ENCODE assay signal across 9 cellular contexts in the genomic region with DNA sequence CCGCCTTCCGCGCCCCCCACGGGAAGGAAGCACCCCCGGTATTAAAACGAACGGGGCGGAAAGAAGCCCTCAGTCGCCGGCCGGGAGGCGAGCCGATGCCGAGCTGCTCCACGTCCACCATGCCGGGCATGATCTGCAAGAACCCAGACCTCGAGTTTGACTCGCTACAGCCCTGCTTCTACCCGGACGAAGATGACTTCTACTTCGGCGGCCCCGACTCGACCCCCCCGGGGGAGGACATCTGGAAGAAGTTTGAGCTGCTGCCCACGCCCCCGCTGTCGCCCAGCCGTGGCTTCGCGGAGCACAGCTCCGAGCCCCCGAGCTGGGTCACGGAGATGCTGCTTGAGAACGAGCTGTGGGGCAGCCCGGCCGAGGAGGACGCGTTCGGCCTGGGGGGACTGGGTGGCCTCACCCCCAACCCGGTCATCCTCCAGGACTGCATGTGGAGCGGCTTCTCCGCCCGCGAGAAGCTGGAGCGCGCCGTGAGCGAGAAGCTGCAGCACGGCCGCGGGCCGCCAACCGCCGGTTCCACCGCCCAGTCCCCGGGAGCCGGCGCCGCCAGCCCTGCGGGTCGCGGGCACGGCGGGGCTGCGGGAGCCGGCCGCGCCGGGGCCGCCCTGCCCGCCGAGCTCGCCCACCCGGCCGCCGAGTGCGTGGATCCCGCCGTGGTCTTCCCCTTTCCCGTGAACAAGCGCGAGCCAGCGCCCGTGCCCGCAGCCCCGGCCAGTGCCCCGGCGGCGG. TPM values are rescaled to one million over a fixed set of nuclear protein-coding genes. Genes with fewer than 3 reads are reported as not detected.
A peak's percentile ranks its signal among the peaks of the same experiment; 100 is the strongest.
DNase-seq lines count a peak whose midpoint lies in the region; ATAC-seq, FAIRE-seq and TF ChIP-seq lines count a peak whose summit lies in the region.
"Had no signal": no experiment of that assay in that cellular context is flagged by ENCODE, and none has a peak within 500 bp of the region (broad histone marks: within the 10 kb centered on the region; RNA-seq: fewer than 3 reads in every experiment).

No MANE protein-coding gene starts in this region.

- H3F3A ChIP-seq in smooth muscle cell (ENCODE audit: low read depth), result peaks cover 5% of the 10 kb centered on the region

- dilution Hi-C loops in keratinocyte (cut with MboI; ENCODE audit: extremely low pct_ligation_motif_present, low sequenced_read_pairs), result loop anchor here (25.0 kb wide), 1 partner anchor 570 kb away; no protein-coding TSS in a partner anchor

- H3K36me3 ChIP-seq in keratinocyte (ENCODE audit: control insufficient read depth in 2 of 2, extremely low read depth in 1 of 2, insufficient read depth in 2 of 2, low read length in 2 of 2), result no peaks in the 10 kb centered on the region
- no peaks in the 10 kb centered on the region for H3K36me3 ChIP-seq in smooth muscle cell (ENCODE audit: low read depth)

- peak; percentile 22 for DNase-seq in activated CD8-positive, alpha-beta T cell treated with anti-CD3 and anti-CD28 coated beads for 36 hours
- DNase-seq in activated CD8-positive, alpha-beta T cell treated with anti-CD3 and anti-CD28 coated beads, Interleukin-2, amount 10 ng/mL, durations not matched to agents 7 days and 5 days, result no peak
- no peak for DNase-seq in keratinocyte (ENCODE audit: low read depth, low spot score)
- peak; percentile 11 for DNase-seq in smooth muscle cell (lab: John Stamatoyannopoulos, UW; ENCODE audit: unreplicated experiment)
- no peak for DNase-seq in NOMO-1 (lab: John Stamatoyannopoulos, UW; ENCODE audit: unreplicated experiment in 2 of 2)
- DNase-seq in A172 (ENCODE audit: low spot score), result no peak

- no peak overlapping the region for H3K27ac Mint-ChIP-seq in activated CD8-positive, alpha-beta T cell treated with anti-CD3 and anti-CD28 coated beads for 36 hours
- H3K27ac Mint-ChIP-seq in activated CD8-positive, alpha-beta T cell treated with anti-CD3 and anti-CD28 coated beads, Interleukin-2, amount 10 ng/mL, durations not matched to agents 7 days and 5 days, result no peak overlapping the region
- H3K27ac Mint-ChIP-seq in activated naive CD4-positive, alpha-beta T cell treated with anti-CD3 and anti-CD28 coated beads, Interleukin-2, amount 50 U/mL, for 24 hours, result no peak overlapping the region

- intact Hi-C loops in activated CD8-positive, alpha-beta T cell treated with anti-CD3 and anti-CD28 coated beads for 36 hours (cut with micrococcal nuclease), result loop anchor here (5.0 kb wide), 2 partner anchors 340 to 665 kb away; no protein-coding TSS in a partner anchor

- 1% methylated on average over 52 of the region's 90 CpGs for WGBS in smooth muscle cell (ENCODE audit: low lambda C conversion rate)

- H3K36me3 Mint-ChIP-seq in activated CD8-positive, alpha-beta T cell treated with anti-CD3 and anti-CD28 coated beads for 36 hours (ENCODE audit: low read depth), result no peaks in the 10 kb centered on the region
- H3K36me3 Mint-ChIP-seq in activated CD8-positive, alpha-beta T cell treated with anti-CD3 and anti-CD28 coated beads, Interleukin-2, amount 10 ng/mL, durations not matched to agents 7 days and 5 days (ENCODE audit: low read depth), result no peaks in the 10 kb centered on the region
- H3K36me3 Mint-ChIP-seq in activated naive CD4-positive, alpha-beta T cell treated with anti-CD3 and anti-CD28 coated beads, Interleukin-2, amount 50 U/mL, for 24 hours, result no peaks in the 10 kb centered on the region

- POLR2A ChIA-PET in activated CD8-positive, alpha-beta T cell treated with anti-CD3 and anti-CD28 coated beads for 36 hours (lab: Charles Lee), result interaction anchor here (1.3 kb wide), 1 partner anchor 32 kb away, joined by 3 read pairs; no protein-coding TSS in a partner anchor
- POLR2A ChIA-PET in activated CD8-positive, alpha-beta T cell treated with anti-CD3 and anti-CD28 coated beads, Interleukin-2, amount 10 ng/mL, durations not matched to agents 7 days and 5 days (lab: Charles Lee), result interaction anchor here (0.6 kb wide), 1 partner anchor 1173 kb away, joined by 3 read pairs; no protein-coding TSS in a partner anchor

- H3K9me3 ChIP-seq in keratinocyte (ENCODE audit: control insufficient read depth, low read depth, low read length) (no peaks in the 10 kb centered on the region), smooth muscle cell (replicated peaks; ENCODE audit: low read depth) (no peaks in the 10 kb centered on the region)

- TF ChIP-seq CTCF in activated CD8-positive, alpha-beta T cell treated with anti-CD3 and anti-CD28 coated beads for 36 hours (IDR thresholded peaks at IDR 0.05), result no peak
- TF ChIP-seq CTCF in keratinocyte (optimal IDR thresholded peaks at IDR 0.05 in 1 of 3, IDR thresholded peaks at IDR 0.05 in 1 of 3, conservative IDR thresholded peaks at IDR 0.05 in 1 of 3; ENCODE audit: extremely low read depth in 1 of 3, insufficient read depth in 2 of 3, low read length in 3 of 3), result no peak
- TF ChIP-seq CTCF in smooth muscle cell (IDR thresholded peaks at IDR 0.05; ENCODE audit: borderline replicate concordance, insufficient read depth, poor library complexity, severe bottlenecking), result no peak

- H3K27ac ChIP-seq in keratinocyte (ENCODE audit: control insufficient read depth, insufficient read depth, low read length) (no peak overlapping the region), smooth muscle cell (ENCODE audit: low read depth) (no peak overlapping the region)

- CTCF ChIA-PET in activated CD8-positive, alpha-beta T cell treated with anti-CD3 and anti-CD28 coated beads for 36 hours (lab: Charles Lee), result interaction anchor here (0.9 to 4.6 kb wide), 5 partner anchors 9 to 1704 kb away, joined by 3 to 35 read pairs (median 4); no protein-coding TSS in a partner anchor
- CTCF ChIA-PET in activated CD8-positive, alpha-beta T cell treated with anti-CD3 and anti-CD28 coated beads, Interleukin-2, amount 10 ng/mL, durations not matched to agents 7 days and 5 days (lab: Charles Lee), result interaction anchor here (1.7 kb wide), 1 partner anchor 666 kb away, joined by 6 read pairs; no protein-coding TSS in a partner anchor

- H4K20me1 ChIP-seq in keratinocyte (ENCODE audit: control insufficient read depth, extremely low read depth, insufficient read depth, low read length) (no peaks in the 10 kb centered on the region), smooth muscle cell (ENCODE audit: low read depth) (peaks cover 3% of the 10 kb centered on the region)

- H3K27me3 Mint-ChIP-seq in activated CD8-positive, alpha-beta T cell treated with anti-CD3 and anti-CD28 coated beads for 36 hours, result peaks cover 44% of the 10 kb centered on the region
- peaks cover 49% of the 10 kb centered on the region for H3K27me3 Mint-ChIP-seq in activated CD8-positive, alpha-beta T cell treated with anti-CD3 and anti-CD28 coated beads, Interleukin-2, amount 10 ng/mL, durations not matched to agents 7 days and 5 days (ENCODE audit: low read depth)
- peaks cover 30% of the 10 kb centered on the region for H3K27me3 Mint-ChIP-seq in activated naive CD4-positive, alpha-beta T cell treated with anti-CD3 and anti-CD28 coated beads, Interleukin-2, amount 50 U/mL, for 24 hours

- no peaks in the 10 kb centered on the region for H3K9me1 ChIP-seq in keratinocyte (ENCODE audit: control insufficient read depth, extremely low read depth, insufficient read depth, low read length)

- H3K4me2 ChIP-seq in keratinocyte (ENCODE audit: control insufficient read depth, extremely low read depth, insufficient read depth, low read depth, low read length) (peak overlapping the region; percentile 16), smooth muscle cell (peak overlapping the region; percentile 87)

- peaks cover 21% of the 10 kb centered on the region for H3K4me1 Mint-ChIP-seq in activated CD8-positive, alpha-beta T cell treated with anti-CD3 and anti-CD28 coated beads for 36 hours (ENCODE audit: low read depth)
- peaks cover 29% of the 10 kb centered on the region for H3K4me1 Mint-ChIP-seq in activated CD8-positive, alpha-beta T cell treated with anti-CD3 and anti-CD28 coated beads, Interleukin-2, amount 10 ng/mL, durations not matched to agents 7 days and 5 days (ENCODE audit: low read depth)
- H3K4me1 Mint-ChIP-seq in activated naive CD4-positive, alpha-beta T cell treated with anti-CD3 and anti-CD28 coated beads, Interleukin-2, amount 50 U/mL, for 24 hours, result peaks cover 33% of the 10 kb centered on the region

- FAIRE-seq in keratinocyte (lab: Jason Lieb, UNC), result no peak

- peak overlapping the region; percentile 6 for H2AFZ ChIP-seq in keratinocyte (ENCODE audit: control insufficient read depth, low read length)
- H2AFZ ChIP-seq in smooth muscle cell (ENCODE audit: low read depth), result peak overlapping the region; percentile 97

- H3K79me2 ChIP-seq in keratinocyte (ENCODE audit: control insufficient read depth, insufficient read depth, low read length) (no peaks in the 10 kb centered on the region), smooth muscle cell (ENCODE audit: low read depth) (no peaks in the 10 kb centered on the region)

- peaks cover 2% of the 10 kb centered on the region for H3K4me1 ChIP-seq in keratinocyte (ENCODE audit: control insufficient read depth, extremely low read depth, insufficient read depth, low read length)
- H3K4me1 ChIP-seq in smooth muscle cell (ENCODE audit: low read depth), result peaks cover 8% of the 10 kb centered on the region

- no peak for ATAC-seq in activated CD8-positive, alpha-beta T cell treated with anti-CD3 and anti-CD28 coated beads for 36 hours
- no peak for ATAC-seq in activated CD8-positive, alpha-beta T cell treated with anti-CD3 and anti-CD28 coated beads, Interleukin-2, amount 10 ng/mL, durations not matched to agents 7 days and 5 days
- ATAC-seq in GM19351 (IDR thresholded peaks at IDR 0.05; ENCODE audit: unreplicated experiment), result no peak

- H3K4me3 ChIP-seq in keratinocyte (ENCODE audit: control insufficient read depth in 2 of 3, extremely low read depth in 1 of 3, insufficient read depth in 2 of 3, low read depth in 1 of 3, low read length in 3 of 3) (peak overlapping the region in 1 of 3 experiments; percentile 13), smooth muscle cell (peak overlapping the region; percentile 59)

- H3K9ac ChIP-seq in keratinocyte (ENCODE audit: control insufficient read depth, extremely low read depth, insufficient read depth, low read length) (no peak overlapping the region), smooth muscle cell (ENCODE audit: low read depth) (no peak overlapping the region)

- peaks cover 44% of the 10 kb centered on the region for H3K27me3 ChIP-seq in keratinocyte (ENCODE audit: control insufficient read depth, extremely low read depth, insufficient read depth, low read length)
- peaks cover 18% of the 10 kb centered on the region for H3K27me3 ChIP-seq in smooth muscle cell (ENCODE audit: low read depth)

- H3K9me3 Mint-ChIP-seq in activated CD8-positive, alpha-beta T cell treated with anti-CD3 and anti-CD28 coated beads for 36 hours, result no peaks in the 10 kb centered on the region
- no peaks in the 10 kb centered on the region for H3K9me3 Mint-ChIP-seq in activated CD8-positive, alpha-beta T cell treated with anti-CD3 and anti-CD28 coated beads, Interleukin-2, amount 10 ng/mL, durations not matched to agents 7 days and 5 days (ENCODE audit: insufficient read depth)
- no peaks in the 10 kb centered on the region for H3K9me3 Mint-ChIP-seq in activated naive CD4-positive, alpha-beta T cell treated with anti-CD3 and anti-CD28 coated beads, Interleukin-2, amount 50 U/mL, for 24 hours

- H3K4me3 Mint-ChIP-seq in activated CD8-positive, alpha-beta T cell treated with anti-CD3 and anti-CD28 coated beads for 36 hours, result peak overlapping the region; percentile 47
- no peak overlapping the region for H3K4me3 Mint-ChIP-seq in activated CD8-positive, alpha-beta T cell treated with anti-CD3 and anti-CD28 coated beads, Interleukin-2, amount 10 ng/mL, durations not matched to agents 7 days and 5 days
- peak overlapping the region; percentile 62 for H3K4me3 Mint-ChIP-seq in activated naive CD4-positive, alpha-beta T cell treated with anti-CD3 and anti-CD28 coated beads, Interleukin-2, amount 50 U/mL, for 24 hours

RNA-seq across cellular contexts. Expression of a gene that starts 1.8 kb away (rescaled TPM):
- total RNA-seq in activated CD8-positive, alpha-beta T cell treated with anti-CD3 and anti-CD28 coated beads for 36 hours, result under 1 TPM; 0.16 to 0.22 TPM
- not detected for total RNA-seq in activated CD8-positive, alpha-beta T cell treated with anti-CD3 and anti-CD28 coated beads, Interleukin-2, amount 10 ng/mL, durations not matched to agents 7 days and 5 days
- 0.18 TPM in 1 of 3 replicates, not detected in the others for polyA plus RNA-seq in keratinocyte
- polyA plus RNA-seq in keratinocyte (2011; ENCODE audit: low read depth), result 0.26 TPM
- polyA plus RNA-seq in keratinocyte (2011; cell fraction: cytosol; rRNA removed), result 0.02 TPM in 1 of 2 replicates, not detected in the other
- 0.06 and 0.08 TPM in 2 replicates for polyA plus RNA-seq in keratinocyte (2011; cell fraction: nucleus; rRNA removed)
- 0.08 and 0.15 TPM in 2 replicates for polyA plus RNA-seq in keratinocyte (2012; ENCODE audit: low replicate concordance)
- 0.66 TPM in 1 of 3 replicates, not detected in the others for polyA minus RNA-seq in keratinocyte
- not detected for polyA minus RNA-seq in keratinocyte (2011; cell fraction: cytosol; rRNA and poly(A)+ RNA removed)
- polyA minus RNA-seq in keratinocyte (2011; cell fraction: nucleus; rRNA and poly(A)+ RNA removed), result not detected in 2 replicates
- 9.0 and 18.3 TPM in 2 replicates for total RNA-seq in smooth muscle cell
- polyA plus RNA-seq in smooth muscle cell, result 4.4 and 6.9 TPM in 2 replicates
- not detected in 2 replicates for total RNA-seq in A172 (2014; rRNA removed; shearing (Covaris generic))
- total RNA-seq: T-helper 1 cell treated with Interleukin-12 subunit alpha and Interleukin-12 subunit beta and Interleukin-4 antibody, amounts not matched to agents 30 ng/mL and 1 ng/mL, for 36 hours had no signal

Comparison
In these comparisons a context has a peak if more than half of its experiments do, and no peak if none do; other contexts are left out.
1. DNase-seq: peak in activated CD8-positive, alpha-beta T cell treated with anti-CD3 and anti-CD28 coated beads for 36 hours (single experiment) and smooth muscle cell (single experiment); none in activated CD8-positive, alpha-beta T cell treated with anti-CD3 and anti-CD28 coated beads, Interleukin-2, amount 10 ng/mL, durations not matched to agents 7 days and 5 days (single experiment), keratinocyte (single experiment), NOMO-1 (0 of 2) and A172 (single experiment).